In genomic region chr10:34960983-34961382, GRCh38 we compare ENCODE assay signal across 10 cellular contexts.
DNase-seq lines count a peak whose midpoint lies in the region; ATAC-seq and TF ChIP-seq lines count a peak whose summit lies in the region.
"Had no signal": no experiment of that assay in that cellular context is flagged by ENCODE, and none has a peak within 500 bp of the region (broad histone marks: within the 10 kb centered on the region; RNA-seq: fewer than 3 reads in every experiment).

No MANE protein-coding gene starts in this region.

- in situ Hi-C loops in GM13977 (cut with MboI; ENCODE audit: low pct_unique_long_range_greater_than_20kb, low sequenced_read_pairs, unreplicated experiment), result no loop called here

- no peak overlapping the region for H3K4me3 ChIP-seq in osteoblast (ENCODE audit: insufficient read depth, low read length)
- H3K4me3 ChIP-seq in colonic mucosa, result no peak overlapping the region
- H3K4me3 ChIP-seq: thoracic aorta had no signal

- H3K9ac ChIP-seq in colonic mucosa (ENCODE audit: low read depth in 2 of 2, low read length in 2 of 2), result no peak overlapping the region

- H3K9me3 ChIP-seq in osteoblast (ENCODE audit: low read depth, low read length) (no peaks in the 10 kb centered on the region), colonic mucosa (no peaks in the 10 kb centered on the region)
- H3K9me3 ChIP-seq: thoracic aorta had no signal

- TF ChIP-seq CTCF in GM13977 (IDR thresholded peaks at IDR 0.05; ENCODE audit: extremely low read depth, insufficient read depth, missing control alignments), result peak; percentile 13
- TF ChIP-seq CTCF in foreskin keratinocyte (conservative IDR thresholded peaks at IDR 0.05), result peak; percentile 63
- TF ChIP-seq CTCF in osteoblast (IDR thresholded peaks at IDR 0.05; ENCODE audit: extremely low read depth, low read depth, low read length), result peak; percentile 45
- no peak for TF ChIP-seq CTCF in colonic mucosa (IDR thresholded peaks at IDR 0.05)

- H3K27ac ChIP-seq in foreskin keratinocyte (no peak overlapping the region), osteoblast (ENCODE audit: low read depth, low read length) (no peak overlapping the region), colonic mucosa (no peak overlapping the region)
- H3K27ac ChIP-seq: thoracic aorta had no signal

- no peak for DNase-seq in GM13977 (ENCODE audit: low spot score)
- DNase-seq in foreskin keratinocyte, result no peak
- DNase-seq in osteoblast (ENCODE audit: insufficient read length, low spot score, missing footprints), result no peak
- no peak for DNase-seq in colonic mucosa
- no peak for DNase-seq in activated CD4-positive, CD25-positive, alpha-beta regulatory T cell treated with anti-CD3 and anti-CD28 coated beads, Interleukin-2, amount 50 U/mL, for 72 hours
- no peak for DNase-seq in NCI-H1105 treated with DMSO at 0.1 percent for 48 hours (lab: John Stamatoyannopoulos, UW)
- DNase-seq: activated CD8-positive, alpha-beta T cell treated with anti-CD3 and anti-CD28 coated beads for 36 hours had no signal

- no peaks in the 10 kb centered on the region for H3K27me3 ChIP-seq in foreskin keratinocyte
- no peaks in the 10 kb centered on the region for H3K27me3 ChIP-seq in osteoblast (ENCODE audit: insufficient read depth, low read length)
- no peaks in the 10 kb centered on the region for H3K27me3 ChIP-seq in colonic mucosa

- no peaks in the 10 kb centered on the region for H4K20me1 ChIP-seq in osteoblast (ENCODE audit: insufficient read depth, low read length)

- no peaks in the 10 kb centered on the region for H3K79me2 ChIP-seq in osteoblast (ENCODE audit: insufficient read depth, low read length)

- peak; percentile 71 for ATAC-seq in SK-N-SH treated with all-trans-retinoic acid at 6 μM for 48 hours
- peak; percentile 23 for ATAC-seq in foreskin keratinocyte
- no peak for ATAC-seq in HG02610 (IDR thresholded peaks at IDR 0.05; ENCODE audit: unreplicated experiment)
- ATAC-seq: activated CD8-positive, alpha-beta T cell treated with anti-CD3 and anti-CD28 coated beads for 36 hours had no signal

- H2AFZ ChIP-seq in osteoblast (ENCODE audit: low read length), result no peak overlapping the region

- no peak overlapping the region for H3K4me2 ChIP-seq in osteoblast (ENCODE audit: insufficient read depth, low read length)

- intact Hi-C loops in colonic mucosa (cut with DNase I), result no loop called here

- H3K4me1 ChIP-seq in foreskin keratinocyte (no peaks in the 10 kb centered on the region), osteoblast (ENCODE audit: insufficient read depth, low read length) (peaks cover 5% of the 10 kb centered on the region), colonic mucosa (no peaks in the 10 kb centered on the region)

- H3K36me3 ChIP-seq in osteoblast (ENCODE audit: insufficient read depth, low read length), result no peaks in the 10 kb centered on the region
- H3K36me3 ChIP-seq in colonic mucosa, result no peaks in the 10 kb centered on the region
- H3K36me3 ChIP-seq: thoracic aorta had no signal

TF ChIP-seq in SK-N-SH treated with all-trans-retinoic acid at 6 μM for 48 hours, 23 proteins besides CTCF, POLR2A, EP300 and RAD21:
- no peak for TF ChIP-seq TCF4 (CRISPR knock-in tag; IDR thresholded peaks at IDR 0.05; ENCODE audit: borderline replicate concordance)
- no peak for TF ChIP-seq ZFP30 (CRISPR knock-in tag; IDR thresholded peaks at IDR 0.05)
- TF ChIP-seq OSR1 (CRISPR knock-in tag; IDR thresholded peaks at IDR 0.05), result no peak
- no peak for TF ChIP-seq ISL1 (CRISPR knock-in tag; IDR thresholded peaks at IDR 0.05)
- no peak for TF ChIP-seq TOX (CRISPR knock-in tag; IDR thresholded peaks at IDR 0.05; ENCODE audit: borderline replicate concordance)
- TF ChIP-seq ZC3H10 (CRISPR knock-in tag; IDR thresholded peaks at IDR 0.05), result no peak
- no peak for TF ChIP-seq ZNF565 (CRISPR knock-in tag; conservative IDR thresholded peaks at IDR 0.05; ENCODE audit: low read depth)
- no peak for TF ChIP-seq POU6F1 (CRISPR knock-in tag; IDR thresholded peaks at IDR 0.05; ENCODE audit: borderline replicate concordance, low read depth)
- no peak for TF ChIP-seq PATZ1 (CRISPR knock-in tag; IDR thresholded peaks at IDR 0.05; ENCODE audit: borderline replicate concordance)
- TF ChIP-seq ZNF70 (CRISPR knock-in tag; IDR thresholded peaks at IDR 0.05), result no peak
- TF ChIP-seq CSRNP3 (CRISPR knock-in tag; IDR thresholded peaks at IDR 0.05), result no peak
- no peak for TF ChIP-seq CSDC2 (CRISPR knock-in tag; IDR thresholded peaks at IDR 0.05)
- TF ChIP-seq SNAI2 (CRISPR knock-in tag; IDR thresholded peaks at IDR 0.05), result no peak
- no peak for TF ChIP-seq ZNF8 (CRISPR knock-in tag; IDR thresholded peaks at IDR 0.05)
- no peak for TF ChIP-seq ZFP3 (CRISPR knock-in tag; IDR thresholded peaks at IDR 0.05)
- TF ChIP-seq RARB (CRISPR knock-in tag; IDR thresholded peaks at IDR 0.05), result no peak
- TF ChIP-seq GLIS3 (CRISPR knock-in tag; IDR thresholded peaks at IDR 0.05), result no peak
- TF ChIP-seq ESRRG (CRISPR knock-in tag; IDR thresholded peaks at IDR 0.05), result no peak
- no peak for TF ChIP-seq CREB5 (CRISPR knock-in tag; IDR thresholded peaks at IDR 0.05; ENCODE audit: low read depth)
